In the genomic region with DNA sequence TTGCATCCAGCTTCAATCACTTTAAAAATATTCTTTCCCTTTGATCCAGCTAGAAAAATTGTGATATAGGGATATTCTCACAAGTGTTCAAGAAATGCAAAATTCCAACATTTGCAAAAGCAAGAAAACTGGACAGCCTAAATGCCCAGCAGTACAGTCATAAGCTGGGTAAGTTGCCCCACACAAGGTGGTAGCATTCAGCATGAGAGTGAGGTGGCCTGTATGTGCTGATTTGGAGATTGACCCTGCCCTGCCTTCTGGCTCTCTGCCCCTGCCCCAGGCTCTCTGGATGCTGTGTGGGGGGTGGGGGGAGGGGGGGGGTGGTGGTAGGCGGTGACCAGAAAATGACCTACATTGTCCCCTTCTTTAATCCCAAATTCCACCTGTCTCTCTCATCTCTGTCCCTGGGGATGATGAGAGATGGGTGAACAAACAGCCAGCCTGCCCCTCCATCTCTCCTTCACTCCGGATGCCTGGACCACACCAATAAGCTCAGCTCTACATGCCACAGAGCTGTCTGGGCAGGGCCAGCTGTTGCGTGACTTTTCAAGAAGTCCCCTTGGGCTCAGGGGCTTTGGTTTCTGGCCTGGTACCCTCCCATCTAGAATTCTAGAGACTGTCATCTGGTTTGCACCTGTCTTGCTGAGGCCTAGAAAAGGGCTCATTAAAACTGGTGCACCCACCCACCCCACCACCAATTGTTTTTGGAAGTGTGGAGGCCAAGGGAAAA, we compare ENCODE assay signal across 17 cellular contexts. TPM values are rescaled to one million over a fixed set of nuclear protein-coding genes. Genes with fewer than 3 reads are reported as not detected.
DNase-seq lines count a peak whose midpoint lies in the region; ATAC-seq, FAIRE-seq and TF ChIP-seq lines count a peak whose summit lies in the region.
"Had no signal": no experiment of that assay in that cellular context is flagged by ENCODE, and none has a peak within 500 bp of the region (broad histone marks: within the 10 kb centered on the region; RNA-seq: fewer than 3 reads in every experiment).

No MANE protein-coding gene starts in this region.

- TF ChIP-seq CTCF in RWPE1 (conservative IDR thresholded peaks at IDR 0.05; ENCODE audit: low read depth) (no peak), endothelial cell of umbilical vein (IDR thresholded peaks at IDR 0.05; ENCODE audit: extremely low read depth in 1 of 2, insufficient read depth in 1 of 2, low read depth in 1 of 2, low read length in 2 of 2) (no peak), gastrocnemius medialis (IDR thresholded peaks at IDR 0.05 in 4 of 5, conservative IDR thresholded peaks at IDR 0.05 in 1 of 5) (no peak), uterus (IDR thresholded peaks at IDR 0.05) (no peak), stomach (IDR thresholded peaks at IDR 0.05) (no peak)

- peak; percentile 15 for FAIRE-seq in endothelial cell of umbilical vein (lab: Jason Lieb, UNC)
- FAIRE-seq: H54, HepG2 had no signal

- H3K4me3 ChIP-seq in endothelial cell of umbilical vein (replicated peaks in 1 of 3; ENCODE audit: insufficient read depth in 1 of 3, low read depth in 1 of 3, low read length in 3 of 3) (no peak overlapping the region), gastrocnemius medialis (no peak overlapping the region), uterus (no peak overlapping the region), stomach (no peak overlapping the region)
- H3K4me3 ChIP-seq: MG63 had no signal

- H3K4me1 ChIP-seq in endothelial cell of umbilical vein (ENCODE audit: control insufficient read depth, extremely low read depth, insufficient read depth, low read length) (no peaks in the 10 kb centered on the region), gastrocnemius medialis (peaks cover 20 to 25% of the 10 kb centered on the region in 2 donors), uterus (peaks cover 0 to 4% of the 10 kb centered on the region in 2 donors), stomach (peaks cover 7 to 39% (median 13%) of the 10 kb centered on the region in 4 donors)

- in situ Hi-C loops in gastrocnemius medialis (cut with MboI; ENCODE audit: low sequenced_read_pairs in 4 of 4) = loop anchor here in 3 of 4 donors (5.0 to 10.0 kb wide), 4 partner anchors 52 to 339 kb away; no protein-coding TSS in a partner anchor

- H3K36me3 ChIP-seq in endothelial cell of umbilical vein (ENCODE audit: control insufficient read depth in 2 of 2, extremely low read depth in 1 of 2, insufficient read depth in 2 of 2, low read length in 2 of 2) (no peaks in the 10 kb centered on the region), gastrocnemius medialis (no peaks in the 10 kb centered on the region), uterus (no peaks in the 10 kb centered on the region), stomach (no peaks in the 10 kb centered on the region)
- H3K36me3 ChIP-seq: MG63 had no signal

- no peak for TF ChIP-seq EP300 in stomach (IDR thresholded peaks at IDR 0.05)

- dilution Hi-C loops in endothelial cell of umbilical vein (cut with MboI; ENCODE audit: extremely low pct_ligation_motif_present, low sequenced_read_pairs) = no loop called here

- TF ChIP-seq POLR2A in endothelial cell of umbilical vein (IDR thresholded peaks at IDR 0.05; ENCODE audit: low read depth, low read length) (no peak), gastrocnemius medialis (IDR thresholded peaks at IDR 0.05) (no peak), uterus (IDR thresholded peaks at IDR 0.05) (no peak), stomach (IDR thresholded peaks at IDR 0.05) (no peak)

- POLR2A ChIA-PET in RWPE1 (lab: Yijun Ruan, JAX; ENCODE audit: low non-redundant PET) = interaction anchor here (0.7 kb wide), 1 partner anchor 11 kb away, joined by 6 read pairs; no protein-coding TSS in a partner anchor
- POLR2A ChIA-PET in endothelial cell of umbilical vein (lab: Charles Lee) = no interaction called here

- ATAC-seq in gastrocnemius medialis (no peak), GM18498 (IDR thresholded peaks at IDR 0.05; ENCODE audit: unreplicated experiment) (no peak)
- ATAC-seq: CD8-positive, alpha-beta T cell; HepG2 had no signal

- H3K9me1 ChIP-seq in endothelial cell of umbilical vein (replicated peaks; ENCODE audit: control insufficient read depth, extremely low read depth, insufficient read depth, low read length) = no peaks in the 10 kb centered on the region

- DNase-seq in RWPE1 (ENCODE audit: low spot score) = no peak
- no peak for DNase-seq in endothelial cell of umbilical vein (ENCODE audit: low read depth, low spot score)
- no peak for DNase-seq in gastrocnemius medialis
- no peak for DNase-seq in uterus
- no peak for DNase-seq in stomach
- DNase-seq in activated CD8-positive, alpha-beta memory T cell treated with anti-CD3 and anti-CD28 coated beads, Interleukin-2, amount 50 U/mL, for 4 hours = no peak
- DNase-seq: CD8-positive, alpha-beta T cell; MG63; NCI-H1105; NCI-H187; NCI-H2171; NCI-H82 had no signal

- H3K4me2 ChIP-seq in endothelial cell of umbilical vein (ENCODE audit: insufficient read depth, low read length) = no peak overlapping the region

- H4K20me1 ChIP-seq in endothelial cell of umbilical vein (replicated peaks; ENCODE audit: control insufficient read depth, extremely low read depth, insufficient read depth, low read length) = no peaks in the 10 kb centered on the region

- CTCF ChIA-PET in RWPE1 (lab: Yijun Ruan, JAX) (interaction anchor here (0.6 kb wide), 2 partner anchors 225 to 241 kb away, joined by 3 read pairs; no protein-coding TSS in a partner anchor), endothelial cell of umbilical vein (lab: Charles Lee) (interaction anchor here (0.5 to 2.3 kb wide), 10 partner anchors 9 to 327 kb away, joined by 3 to 11 read pairs (median 5); no protein-coding TSS in a partner anchor)

- H3K27me3 ChIP-seq in endothelial cell of umbilical vein (ENCODE audit: control insufficient read depth in 2 of 2, insufficient read depth in 2 of 2, low read length in 2 of 2) (no peaks in the 10 kb centered on the region), gastrocnemius medialis (no peaks in the 10 kb centered on the region), uterus (no peaks in the 10 kb centered on the region), stomach (no peaks in the 10 kb centered on the region)
- H3K27me3 ChIP-seq: MG63 had no signal

- H3K27ac ChIP-seq in RWPE1 (peak overlapping the region; percentile 11; the same call in 1 of the 2 replicates), endothelial cell of umbilical vein (ENCODE audit: insufficient read depth, low read depth, low read length) (no peak overlapping the region), gastrocnemius medialis (peak overlapping the region; percentile 72 to 85 (median 78)), uterus (peak overlapping the region; percentile 81), stomach (no peak overlapping the region)

- BruUV-seq in endothelial cell of umbilical vein (replicated peaks; lab: Mats Ljungman, UMichigan) = no TSS peak

- H3K9ac ChIP-seq in endothelial cell of umbilical vein (replicated peaks; ENCODE audit: extremely low read depth, insufficient read depth, low read length) = no peak overlapping the region
- H3K9ac ChIP-seq: KMS-11 had no signal

- H3K79me2 ChIP-seq in endothelial cell of umbilical vein (ENCODE audit: control insufficient read depth, insufficient read depth, low read length) = no peaks in the 10 kb centered on the region

- no peaks in the 10 kb centered on the region for H3K9me3 ChIP-seq in endothelial cell of umbilical vein (replicated peaks; ENCODE audit: control insufficient read depth, insufficient read depth, low read length)
- H3K9me3 ChIP-seq in gastrocnemius medialis = no peaks in the 10 kb centered on the region
- no peaks in the 10 kb centered on the region for H3K9me3 ChIP-seq in uterus
- no peaks in the 10 kb centered on the region for H3K9me3 ChIP-seq in stomach
- H3K9me3 ChIP-seq: MG63 had no signal

- H2AFZ ChIP-seq in endothelial cell of umbilical vein (ENCODE audit: low read depth, low read length) = no peak overlapping the region

- 85 to 91% (median 89%) methylated on average over 3 of the region's 3 CpGs for whole genome bisulfite sequencing in stomach, 5 donors

- intact Hi-C loops in endothelial cell of umbilical vein (cut with micrococcal nuclease) (no loop called here), gastrocnemius medialis (cut with DNase I; ENCODE audit: low total_unique reads) (loop anchor here (5.0 kb wide), 5 partner anchors 49 to 269 kb away; a partner anchor contains a TSS), uterus (cut with DNase I; ENCODE audit: low total_unique reads) (loop anchor here (5.0 to 10.0 kb wide), 2 partner anchors 272 to 329 kb away; a partner anchor contains a TSS), stomach (cut with DNase I; ENCODE audit: low total_unique reads) (no loop called here)

TF ChIP-seq in endothelial cell of umbilical vein, 7 proteins besides CTCF, POLR2A, EP300 and RAD21:
- TF ChIP-seq POLR2AphosphoS5 (IDR thresholded peaks at IDR 0.05; ENCODE audit: insufficient read depth, low read depth, low read length) = no peak
- no peak for TF ChIP-seq EZH2 (IDR thresholded peaks at IDR 0.05; ENCODE audit: borderline replicate concordance, low read depth, low read length, severe bottlenecking)
- no peak for TF ChIP-seq GATA2 (IDR thresholded peaks at IDR 0.05; ENCODE audit: insufficient read depth, insufficient read length, low read depth, low read length)

RNA-seq across cellular contexts. Expression of a gene that starts 42.2 kb away (rescaled TPM):
- total RNA-seq in endothelial cell of umbilical vein (not detected in 2 replicates), gastrocnemius medialis (under 1 TPM in 1 of 4 donors, not detected in 3; 0.47 TPM), uterus (under 1 TPM in 2 of 4 donors, not detected in 2; 0.21 to 0.43 TPM), stomach (under 1 TPM in 1 of 5 donors, not detected in 4; 0.92 TPM)
- polyA plus RNA-seq in endothelial cell of umbilical vein (not detected in 2 replicates), stomach (not detected)
- polyA plus RNA-seq in endothelial cell of umbilical vein (2011; cell fraction: cytosol; rRNA removed) = not detected in 2 replicates
- not detected in 2 replicates for polyA plus RNA-seq in endothelial cell of umbilical vein (2011; cell fraction: nucleus; rRNA removed)
- not detected in 2 replicates for polyA plus RNA-seq in endothelial cell of umbilical vein (2012)
- not detected in 2 replicates for polyA minus RNA-seq in endothelial cell of umbilical vein
- polyA minus RNA-seq in endothelial cell of umbilical vein (2011; cell fraction: cytosol; rRNA and poly(A)+ RNA removed) = not detected
- polyA minus RNA-seq in endothelial cell of umbilical vein (2011; cell fraction: nucleus; rRNA and poly(A)+ RNA removed) = not detected in 2 replicates
- total RNA-seq: CD8-positive, alpha-beta T cell; NCI-H460 had no signal

RNA-seq across cellular contexts. Expression of a gene that starts 55.0 kb away (rescaled TPM):
- 45.7 and 46.9 TPM in 2 replicates for total RNA-seq in endothelial cell of umbilical vein
- 19.3 and 21.3 TPM in 2 replicates for polyA plus RNA-seq in endothelial cell of umbilical vein
- polyA plus RNA-seq in endothelial cell of umbilical vein (2011; cell fraction: cytosol; rRNA removed) = 20.8 and 23.3 TPM in 2 replicates
- polyA plus RNA-seq in endothelial cell of umbilical vein (2011; cell fraction: nucleus; rRNA removed) = 113 and 128 TPM in 2 replicates
- 20.4 and 24.4 TPM in 2 replicates for polyA plus RNA-seq in endothelial cell of umbilical vein (2012)
- 36.7 and 47.9 TPM in 2 replicates for polyA minus RNA-seq in endothelial cell of umbilical vein
- polyA minus RNA-seq in endothelial cell of umbilical vein (2011; cell fraction: cytosol; rRNA and poly(A)+ RNA removed) = 40.5 TPM
- 69.0 and 87.8 TPM in 2 replicates for polyA minus RNA-seq in endothelial cell of umbilical vein (2011; cell fraction: nucleus; rRNA and poly(A)+ RNA removed)
- total RNA-seq in gastrocnemius medialis = 10 to 100 TPM in 3 of 4 donors, 1 to 10 TPM in 1; 6.3 to 20.6 (median 13.9) TPM
- total RNA-seq in uterus = 10 to 100 TPM; 25.1 to 67.0 (median 34.0) TPM
- 10 to 100 TPM; 22.2 to 85.9 (median 58.8) TPM for total RNA-seq in stomach
- polyA plus RNA-seq in stomach = 10 to 100 TPM; 15.6 to 19.2 (median 16.7) TPM

Comparison
In these comparisons a context has a peak if more than half of its experiments do, and no peak if none do; other contexts are left out.
1. H3K27ac ChIP-seq: peak in RWPE1 (single experiment), gastrocnemius medialis (4 of 4) and uterus (2 of 2); none in endothelial cell of umbilical vein (single experiment) and stomach (0 of 5).
2. intact Hi-C loops: an anchor here in gastrocnemius medialis (5.0 kb wide) and uterus (5.0 to 10.0 kb wide); none called in endothelial cell of umbilical vein and stomach.